Comparison of ENCODE assay signal across 1 cellular context in the genomic region with DNA sequence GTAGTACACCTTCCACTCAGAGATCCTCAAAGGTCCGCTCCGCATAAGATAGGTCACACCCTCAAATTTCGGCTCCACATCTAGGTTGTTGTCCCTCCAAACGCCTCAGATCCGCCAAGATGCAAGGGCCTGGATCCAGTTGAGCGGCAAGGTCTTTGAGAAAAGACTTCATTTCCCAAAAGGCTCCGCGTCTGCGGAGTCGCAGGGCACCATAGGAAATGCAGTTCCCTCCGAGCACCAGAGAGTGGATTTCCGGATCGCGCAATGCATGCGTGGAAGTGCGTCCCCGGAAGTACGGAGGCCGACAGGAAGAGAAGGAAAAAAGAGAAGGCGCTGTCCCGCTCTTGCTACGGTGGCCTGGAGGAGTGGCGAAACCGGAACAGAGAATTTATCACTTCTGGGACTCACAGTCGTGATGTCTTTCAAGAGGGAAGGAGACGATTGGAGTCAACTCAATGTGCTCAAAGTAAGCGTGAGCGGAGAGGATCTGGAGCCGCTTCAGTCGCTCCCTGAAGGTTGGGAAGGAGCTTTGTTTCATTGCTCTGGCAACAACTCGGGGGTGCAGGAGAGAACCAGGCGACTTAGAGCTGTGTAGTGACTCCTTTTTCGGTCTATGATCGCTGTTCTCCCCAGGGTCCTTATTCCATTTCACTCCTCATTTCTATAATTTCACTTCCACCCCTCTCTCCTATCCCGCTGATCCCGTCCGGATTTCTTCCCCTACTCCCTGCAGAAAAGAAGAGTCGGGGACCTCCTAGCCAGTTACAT.
TF ChIP-seq lines count a peak whose summit lies in the region.

A gene with protein sequence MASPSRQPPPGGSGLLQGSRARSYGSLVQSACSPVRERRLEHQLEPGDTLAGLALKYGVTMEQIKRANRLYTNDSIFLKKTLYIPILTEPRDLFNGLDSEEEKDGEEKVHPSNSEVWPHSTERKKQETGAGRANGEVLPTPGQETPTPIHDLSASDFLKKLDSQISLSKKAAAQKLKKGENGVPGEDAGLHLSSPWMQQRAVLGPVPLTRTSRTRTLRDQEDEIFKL (minus strand): TSS at position 165 of the 768 bp plus-strand sequence. CDS start 644 bp downstream, outside the sequence.
A gene with protein sequence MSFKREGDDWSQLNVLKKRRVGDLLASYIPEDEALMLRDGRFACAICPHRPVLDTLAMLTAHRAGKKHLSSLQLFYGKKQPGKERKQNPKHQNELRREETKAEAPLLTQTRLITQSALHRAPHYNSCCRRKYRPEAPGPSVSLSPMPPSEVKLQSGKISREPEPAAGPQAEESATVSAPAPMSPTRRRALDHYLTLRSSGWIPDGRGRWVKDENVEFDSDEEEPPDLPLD (plus strand): TSS at position 407 of the 768 bp plus-strand sequence. CDS start 9 bp downstream, at position 416.

TF ChIP-seq in HepG2, 621 proteins besides CTCF, POLR2A, EP300 and RAD21 (continues in another document):
- TF ChIP-seq, protein P1, sequence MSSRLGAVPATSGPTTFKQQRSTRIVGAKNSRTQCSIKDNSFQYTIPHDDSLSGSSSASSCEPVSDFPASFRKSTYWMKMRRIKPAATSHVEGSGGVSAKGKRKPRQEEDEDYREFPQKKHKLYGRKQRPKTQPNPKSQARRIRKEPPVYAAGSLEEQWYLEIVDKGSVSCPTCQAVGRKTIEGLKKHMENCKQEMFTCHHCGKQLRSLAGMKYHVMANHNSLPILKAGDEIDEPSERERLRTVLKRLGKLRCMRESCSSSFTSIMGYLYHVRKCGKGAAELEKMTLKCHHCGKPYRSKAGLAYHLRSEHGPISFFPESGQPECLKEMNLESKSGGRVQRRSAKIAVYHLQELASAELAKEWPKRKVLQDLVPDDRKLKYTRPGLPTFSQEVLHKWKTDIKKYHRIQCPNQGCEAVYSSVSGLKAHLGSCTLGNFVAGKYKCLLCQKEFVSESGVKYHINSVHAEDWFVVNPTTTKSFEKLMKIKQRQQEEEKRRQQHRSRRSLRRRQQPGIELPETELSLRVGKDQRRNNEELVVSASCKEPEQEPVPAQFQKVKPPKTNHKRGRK (CRISPR knock-in tag; IDR thresholded peaks at IDR 0.05) = no peak
- no peak for TF ChIP-seq MAFG (CRISPR knock-in tag; IDR thresholded peaks at IDR 0.05)
- TF ChIP-seq, protein P2, sequence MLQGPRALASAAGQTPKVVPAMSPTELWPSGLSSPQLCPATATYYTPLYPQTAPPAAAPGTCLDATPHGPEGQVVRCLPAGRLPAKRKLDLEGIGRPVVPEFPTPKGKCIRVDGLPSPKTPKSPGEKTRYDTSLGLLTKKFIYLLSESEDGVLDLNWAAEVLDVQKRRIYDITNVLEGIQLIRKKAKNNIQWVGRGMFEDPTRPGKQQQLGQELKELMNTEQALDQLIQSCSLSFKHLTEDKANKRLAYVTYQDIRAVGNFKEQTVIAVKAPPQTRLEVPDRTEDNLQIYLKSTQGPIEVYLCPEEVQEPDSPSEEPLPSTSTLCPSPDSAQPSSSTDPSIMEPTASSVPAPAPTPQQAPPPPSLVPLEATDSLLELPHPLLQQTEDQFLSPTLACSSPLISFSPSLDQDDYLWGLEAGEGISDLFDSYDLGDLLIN (CRISPR knock-in tag; IDR thresholded peaks at IDR 0.05; ENCODE audit: borderline replicate concordance) = peak; percentile 88
- TF ChIP-seq, protein P3, sequence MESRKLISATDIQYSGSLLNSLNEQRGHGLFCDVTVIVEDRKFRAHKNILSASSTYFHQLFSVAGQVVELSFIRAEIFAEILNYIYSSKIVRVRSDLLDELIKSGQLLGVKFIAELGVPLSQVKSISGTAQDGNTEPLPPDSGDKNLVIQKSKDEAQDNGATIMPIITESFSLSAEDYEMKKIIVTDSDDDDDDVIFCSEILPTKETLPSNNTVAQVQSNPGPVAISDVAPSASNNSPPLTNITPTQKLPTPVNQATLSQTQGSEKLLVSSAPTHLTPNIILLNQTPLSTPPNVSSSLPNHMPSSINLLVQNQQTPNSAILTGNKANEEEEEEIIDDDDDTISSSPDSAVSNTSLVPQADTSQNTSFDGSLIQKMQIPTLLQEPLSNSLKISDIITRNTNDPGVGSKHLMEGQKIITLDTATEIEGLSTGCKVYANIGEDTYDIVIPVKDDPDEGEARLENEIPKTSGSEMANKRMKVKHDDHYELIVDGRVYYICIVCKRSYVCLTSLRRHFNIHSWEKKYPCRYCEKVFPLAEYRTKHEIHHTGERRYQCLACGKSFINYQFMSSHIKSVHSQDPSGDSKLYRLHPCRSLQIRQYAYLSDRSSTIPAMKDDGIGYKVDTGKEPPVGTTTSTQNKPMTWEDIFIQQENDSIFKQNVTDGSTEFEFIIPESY (CRISPR knock-in tag; IDR thresholded peaks at IDR 0.05) = peak; percentile 55
- TF ChIP-seq ZNF230 (CRISPR knock-in tag; IDR thresholded peaks at IDR 0.05) = peak; percentile 49; the same call in 1 of the 2 replicates
- 0 out of 2 replicates have a peak, but pooled peaks have one; percentile 40 for TF ChIP-seq NFATC3 (CRISPR knock-in tag; IDR thresholded peaks at IDR 0.05)
- peak; percentile 50; the same call in 1 of the 2 replicates for TF ChIP-seq MXD4 (CRISPR knock-in tag; IDR thresholded peaks at IDR 0.05)
- TF ChIP-seq, protein P4, sequence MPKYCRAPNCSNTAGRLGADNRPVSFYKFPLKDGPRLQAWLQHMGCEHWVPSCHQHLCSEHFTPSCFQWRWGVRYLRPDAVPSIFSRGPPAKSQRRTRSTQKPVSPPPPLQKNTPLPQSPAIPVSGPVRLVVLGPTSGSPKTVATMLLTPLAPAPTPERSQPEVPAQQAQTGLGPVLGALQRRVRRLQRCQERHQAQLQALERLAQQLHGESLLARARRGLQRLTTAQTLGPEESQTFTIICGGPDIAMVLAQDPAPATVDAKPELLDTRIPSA (CRISPR knock-in tag; IDR thresholded peaks at IDR 0.05; ENCODE audit: borderline replicate concordance) = no peak
- TF ChIP-seq ZNF644 (CRISPR knock-in tag; IDR thresholded peaks at IDR 0.05; ENCODE audit: low read depth) = no peak
- TF ChIP-seq POLR2AphosphoS5 (IDR thresholded peaks at IDR 0.05; ENCODE audit: low read depth, low read length) = peak; percentile 89
- TF ChIP-seq HNRNPK (IDR thresholded peaks at IDR 0.05; ENCODE audit: low read depth, low read length, poor library complexity, severe bottlenecking) = no peak
- no peak for TF ChIP-seq MBD4 (IDR thresholded peaks at IDR 0.05; ENCODE audit: borderline replicate concordance, low read length)
- TF ChIP-seq, protein P5, sequence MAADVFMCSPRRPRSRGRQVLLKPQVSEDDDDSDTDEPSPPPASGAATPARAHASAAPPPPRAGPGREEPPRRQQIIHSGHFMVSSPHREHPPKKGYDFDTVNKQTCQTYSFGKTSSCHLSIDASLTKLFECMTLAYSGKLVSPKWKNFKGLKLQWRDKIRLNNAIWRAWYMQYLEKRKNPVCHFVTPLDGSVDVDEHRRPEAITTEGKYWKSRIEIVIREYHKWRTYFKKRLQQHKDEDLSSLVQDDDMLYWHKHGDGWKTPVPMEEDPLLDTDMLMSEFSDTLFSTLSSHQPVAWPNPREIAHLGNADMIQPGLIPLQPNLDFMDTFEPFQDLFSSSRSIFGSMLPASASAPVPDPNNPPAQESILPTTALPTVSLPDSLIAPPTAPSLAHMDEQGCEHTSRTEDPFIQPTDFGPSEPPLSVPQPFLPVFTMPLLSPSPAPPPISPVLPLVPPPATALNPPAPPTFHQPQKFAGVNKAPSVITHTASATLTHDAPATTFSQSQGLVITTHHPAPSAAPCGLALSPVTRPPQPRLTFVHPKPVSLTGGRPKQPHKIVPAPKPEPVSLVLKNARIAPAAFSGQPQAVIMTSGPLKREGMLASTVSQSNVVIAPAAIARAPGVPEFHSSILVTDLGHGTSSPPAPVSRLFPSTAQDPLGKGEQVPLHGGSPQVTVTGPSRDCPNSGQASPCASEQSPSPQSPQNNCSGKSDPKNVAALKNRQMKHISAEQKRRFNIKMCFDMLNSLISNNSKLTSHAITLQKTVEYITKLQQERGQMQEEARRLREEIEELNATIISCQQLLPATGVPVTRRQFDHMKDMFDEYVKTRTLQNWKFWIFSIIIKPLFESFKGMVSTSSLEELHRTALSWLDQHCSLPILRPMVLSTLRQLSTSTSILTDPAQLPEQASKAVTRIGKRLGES (CRISPR knock-in tag; IDR thresholded peaks at IDR 0.05; ENCODE audit: borderline replicate concordance) = no peak
- TF ChIP-seq NR1H2 (CRISPR knock-in tag; IDR thresholded peaks at IDR 0.05; ENCODE audit: borderline replicate concordance, low read depth) = no peak
- 0 out of 2 replicates have a peak, but pooled peaks have one; percentile 55 for TF ChIP-seq FIP1L1 (IDR thresholded peaks at IDR 0.05; ENCODE audit: borderline replicate concordance, insufficient read depth, low read depth, low read length)
- TF ChIP-seq, protein P6, sequence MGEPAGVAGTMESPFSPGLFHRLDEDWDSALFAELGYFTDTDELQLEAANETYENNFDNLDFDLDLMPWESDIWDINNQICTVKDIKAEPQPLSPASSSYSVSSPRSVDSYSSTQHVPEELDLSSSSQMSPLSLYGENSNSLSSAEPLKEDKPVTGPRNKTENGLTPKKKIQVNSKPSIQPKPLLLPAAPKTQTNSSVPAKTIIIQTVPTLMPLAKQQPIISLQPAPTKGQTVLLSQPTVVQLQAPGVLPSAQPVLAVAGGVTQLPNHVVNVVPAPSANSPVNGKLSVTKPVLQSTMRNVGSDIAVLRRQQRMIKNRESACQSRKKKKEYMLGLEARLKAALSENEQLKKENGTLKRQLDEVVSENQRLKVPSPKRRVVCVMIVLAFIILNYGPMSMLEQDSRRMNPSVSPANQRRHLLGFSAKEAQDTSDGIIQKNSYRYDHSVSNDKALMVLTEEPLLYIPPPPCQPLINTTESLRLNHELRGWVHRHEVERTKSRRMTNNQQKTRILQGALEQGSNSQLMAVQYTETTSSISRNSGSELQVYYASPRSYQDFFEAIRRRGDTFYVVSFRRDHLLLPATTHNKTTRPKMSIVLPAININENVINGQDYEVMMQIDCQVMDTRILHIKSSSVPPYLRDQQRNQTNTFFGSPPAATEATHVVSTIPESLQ (CRISPR knock-in tag; conservative IDR thresholded peaks at IDR 0.05) = 0 out of 2 replicates have a peak, but pooled peaks have one; percentile 72
- TF ChIP-seq SATB2 (CRISPR knock-in tag; IDR thresholded peaks at IDR 0.05) = no peak
- no peak for TF ChIP-seq MTF2 (CRISPR knock-in tag; IDR thresholded peaks at IDR 0.05; ENCODE audit: borderline replicate concordance)
- TF ChIP-seq ZNF337 (CRISPR knock-in tag; IDR thresholded peaks at IDR 0.05; ENCODE audit: borderline replicate concordance, low read depth) = no peak
- peak; percentile 66; the same call in 1 of the 2 replicates for TF ChIP-seq ZNF430 (CRISPR knock-in tag; IDR thresholded peaks at IDR 0.05)
- TF ChIP-seq, protein P7, sequence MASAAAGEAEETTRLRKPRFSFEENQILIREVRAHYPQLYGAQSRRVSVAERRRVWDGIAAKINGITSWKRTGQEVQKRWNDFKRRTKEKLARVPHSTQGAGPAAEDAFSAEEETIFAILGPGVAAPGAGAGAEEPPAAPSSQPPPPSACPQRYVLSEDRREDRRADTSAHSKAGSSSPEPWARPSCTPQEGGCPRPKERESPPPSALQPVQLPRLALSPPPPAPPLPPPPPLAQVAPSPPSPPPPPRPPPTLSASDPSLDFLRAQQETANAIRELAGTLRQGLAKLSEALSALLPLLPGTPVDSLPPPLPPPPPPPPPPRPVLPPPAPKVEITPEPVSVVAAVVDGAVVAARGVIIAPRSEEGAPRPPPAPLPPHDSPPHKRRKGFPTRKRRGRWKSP (CRISPR knock-in tag; IDR thresholded peaks at IDR 0.05) = peak; percentile 32; the same call in 1 of the 2 replicates
- no peak for TF ChIP-seq ZMYM3 (CRISPR knock-in tag; IDR thresholded peaks at IDR 0.05)
- TF ChIP-seq, protein P8, sequence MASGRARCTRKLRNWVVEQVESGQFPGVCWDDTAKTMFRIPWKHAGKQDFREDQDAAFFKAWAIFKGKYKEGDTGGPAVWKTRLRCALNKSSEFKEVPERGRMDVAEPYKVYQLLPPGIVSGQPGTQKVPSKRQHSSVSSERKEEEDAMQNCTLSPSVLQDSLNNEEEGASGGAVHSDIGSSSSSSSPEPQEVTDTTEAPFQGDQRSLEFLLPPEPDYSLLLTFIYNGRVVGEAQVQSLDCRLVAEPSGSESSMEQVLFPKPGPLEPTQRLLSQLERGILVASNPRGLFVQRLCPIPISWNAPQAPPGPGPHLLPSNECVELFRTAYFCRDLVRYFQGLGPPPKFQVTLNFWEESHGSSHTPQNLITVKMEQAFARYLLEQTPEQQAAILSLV (CRISPR knock-in tag; IDR thresholded peaks at IDR 0.05; ENCODE audit: borderline replicate concordance) = peak; percentile 91; the same call in 1 of the 2 replicates
- no peak for TF ChIP-seq AGO1 (IDR thresholded peaks at IDR 0.05; ENCODE audit: low read depth, low read length, poor library complexity, severe bottlenecking)
- no peak; the same call in 1 of the 2 replicates for TF ChIP-seq ZNF761 (CRISPR knock-in tag; conservative IDR thresholded peaks at IDR 0.05)
- TF ChIP-seq, protein P9, sequence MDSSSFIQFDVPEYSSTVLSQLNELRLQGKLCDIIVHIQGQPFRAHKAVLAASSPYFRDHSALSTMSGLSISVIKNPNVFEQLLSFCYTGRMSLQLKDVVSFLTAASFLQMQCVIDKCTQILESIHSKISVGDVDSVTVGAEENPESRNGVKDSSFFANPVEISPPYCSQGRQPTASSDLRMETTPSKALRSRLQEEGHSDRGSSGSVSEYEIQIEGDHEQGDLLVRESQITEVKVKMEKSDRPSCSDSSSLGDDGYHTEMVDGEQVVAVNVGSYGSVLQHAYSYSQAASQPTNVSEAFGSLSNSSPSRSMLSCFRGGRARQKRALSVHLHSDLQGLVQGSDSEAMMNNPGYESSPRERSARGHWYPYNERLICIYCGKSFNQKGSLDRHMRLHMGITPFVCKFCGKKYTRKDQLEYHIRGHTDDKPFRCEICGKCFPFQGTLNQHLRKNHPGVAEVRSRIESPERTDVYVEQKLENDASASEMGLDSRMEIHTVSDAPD (CRISPR knock-in tag; IDR thresholded peaks at IDR 0.05) = no peak
- TF ChIP-seq, protein P10, sequence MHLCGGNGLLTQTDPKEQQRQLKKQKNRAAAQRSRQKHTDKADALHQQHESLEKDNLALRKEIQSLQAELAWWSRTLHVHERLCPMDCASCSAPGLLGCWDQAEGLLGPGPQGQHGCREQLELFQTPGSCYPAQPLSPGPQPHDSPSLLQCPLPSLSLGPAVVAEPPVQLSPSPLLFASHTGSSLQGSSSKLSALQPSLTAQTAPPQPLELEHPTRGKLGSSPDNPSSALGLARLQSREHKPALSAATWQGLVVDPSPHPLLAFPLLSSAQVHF (CRISPR knock-in tag; IDR thresholded peaks at IDR 0.05) = no peak
- TF ChIP-seq ZNF510 (CRISPR knock-in tag; IDR thresholded peaks at IDR 0.05; ENCODE audit: low read depth) = no peak
- TF ChIP-seq, protein P11, sequence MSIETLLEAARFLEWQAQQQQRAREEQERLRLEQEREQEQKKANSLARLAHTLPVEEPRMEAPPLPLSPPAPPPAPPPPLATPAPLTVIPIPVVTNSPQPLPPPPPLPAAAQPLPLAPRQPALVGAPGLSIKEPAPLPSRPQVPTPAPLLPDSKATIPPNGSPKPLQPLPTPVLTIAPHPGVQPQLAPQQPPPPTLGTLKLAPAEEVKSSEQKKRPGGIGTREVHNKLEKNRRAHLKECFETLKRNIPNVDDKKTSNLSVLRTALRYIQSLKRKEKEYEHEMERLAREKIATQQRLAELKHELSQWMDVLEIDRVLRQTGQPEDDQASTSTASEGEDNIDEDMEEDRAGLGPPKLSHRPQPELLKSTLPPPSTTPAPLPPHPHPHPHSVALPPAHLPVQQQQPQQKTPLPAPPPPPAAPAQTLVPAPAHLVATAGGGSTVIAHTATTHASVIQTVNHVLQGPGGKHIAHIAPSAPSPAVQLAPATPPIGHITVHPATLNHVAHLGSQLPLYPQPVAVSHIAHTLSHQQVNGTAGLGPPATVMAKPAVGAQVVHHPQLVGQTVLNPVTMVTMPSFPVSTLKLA (IDR thresholded peaks at IDR 0.05) = peak; percentile 55; the same call in 1 of the 2 replicates
- TF ChIP-seq KDM5B (CRISPR knock-in tag; IDR thresholded peaks at IDR 0.05; ENCODE audit: borderline replicate concordance) = peak; percentile 23; the same call in 1 of the 2 replicates
